1 cellular context compared by ENCODE assay signal in genomic region chr11:70448983-70449567, GRCh38.
TF ChIP-seq lines count a peak whose summit lies in the region.

No MANE protein-coding gene starts in this region.

TF ChIP-seq in WTC11, 78 proteins besides CTCF, POLR2A, EP300 and RAD21 (continued from another document):
- TF ChIP-seq E2F4 (CRISPR knock-in tag; IDR thresholded peaks at IDR 0.05; ENCODE audit: borderline replicate concordance, low read depth) (no peak), STAT6 (CRISPR knock-in tag; conservative IDR thresholded peaks at IDR 0.05; ENCODE audit: low read depth) (no peak), PRRX2 (CRISPR knock-in tag; IDR thresholded peaks at IDR 0.05) (no peak), CREM (CRISPR knock-in tag; IDR thresholded peaks at IDR 0.05) (no peak)
